ENCODE assay signal across 8 cellular contexts in genomic region chr6:13614926-13615801, GRCh38. TPM values are rescaled to one million over a fixed set of nuclear protein-coding genes. Genes with fewer than 3 reads are reported as not detected.
DNase-seq lines count a peak whose midpoint lies in the region; TF ChIP-seq lines count a peak whose summit lies in the region.

NOL7 (plus strand) TSS chr6:13615335; CDS start chr6:13615359, 24 bp downstream.

- H3K27ac ChIP-seq in suprapubic skin: peak within 1 kb of the TSS; percentile 95

- DNase-seq in HFF-Myc (ENCODE audit: extremely low read depth, low read depth): peak; percentile 95
- peak; percentile 98 for DNase-seq in NAMALWA (ENCODE audit: low spot score)
- DNase-seq in SK-N-DZ (ENCODE audit: low spot score): peak; percentile 98
- peak; percentile 99 for DNase-seq in activated naive CD4-positive, alpha-beta T cell treated with anti-CD3 and anti-CD28 coated beads, Interleukin-2, amount 10 ng/mL, durations not matched to agents 7 days and 5 days
- peak; percentile 97 for DNase-seq in germinal center (ENCODE audit: low spot score)
- DNase-seq in nucleus accumbens (lab: John Stamatoyannopoulos, UW): peak; percentile 42 to 99 (median 95)
- DNase-seq in suprapubic skin (ENCODE audit: low spot score in 2 of 2): peak; percentile 98 to 99

- TF ChIP-seq EP300 in suprapubic skin (IDR thresholded peaks at IDR 0.05): no peak

- peak within 1 kb of the TSS; percentile 94 for H3K27ac Mint-ChIP-seq in activated naive CD4-positive, alpha-beta T cell treated with anti-CD3 and anti-CD28 coated beads, Interleukin-2, amount 10 ng/mL, durations not matched to agents 7 days and 5 days

- H3K4me1 ChIP-seq in suprapubic skin: peaks cover 27% of the 10 kb centered on the region

- peak within 1 kb of the TSS; percentile 93 for H3K4me3 Mint-ChIP-seq in activated naive CD4-positive, alpha-beta T cell treated with anti-CD3 and anti-CD28 coated beads, Interleukin-2, amount 10 ng/mL, durations not matched to agents 7 days and 5 days

- WGBS in suprapubic skin: under 1% methylated on average over 26 of the region's 85 CpGs

- H3K4me1 Mint-ChIP-seq in activated naive CD4-positive, alpha-beta T cell treated with anti-CD3 and anti-CD28 coated beads, Interleukin-2, amount 10 ng/mL, durations not matched to agents 7 days and 5 days: peaks cover 57% of the 10 kb centered on the region

- H3K36me3 Mint-ChIP-seq in activated naive CD4-positive, alpha-beta T cell treated with anti-CD3 and anti-CD28 coated beads, Interleukin-2, amount 10 ng/mL, durations not matched to agents 7 days and 5 days: peaks cover 33% of the 10 kb centered on the region

- peak within 1 kb of the TSS; percentile 93 for H3K4me3 ChIP-seq in GM08714 (ENCODE audit: low read length)
- peak within 1 kb of the TSS; percentile 99 for H3K4me3 ChIP-seq in HFF-Myc (replicated peaks; ENCODE audit: low read depth, low read length)
- H3K4me3 ChIP-seq in suprapubic skin: peak within 1 kb of the TSS; percentile 86

- H3K27me3 Mint-ChIP-seq in activated naive CD4-positive, alpha-beta T cell treated with anti-CD3 and anti-CD28 coated beads, Interleukin-2, amount 10 ng/mL, durations not matched to agents 7 days and 5 days: peaks cover 5% of the 10 kb centered on the region

- peaks cover 35% of the 10 kb centered on the region for H3K36me3 ChIP-seq in suprapubic skin

- TF ChIP-seq POLR2A in suprapubic skin (IDR thresholded peaks at IDR 0.05): peak in 1 of 2 donors; percentile 79

- H3K27me3 ChIP-seq in suprapubic skin: no peaks in the 10 kb centered on the region

- H3K9me3 ChIP-seq in suprapubic skin: no peaks in the 10 kb centered on the region

- CTCF ChIA-PET in activated naive CD4-positive, alpha-beta T cell treated with anti-CD3 and anti-CD28 coated beads, Interleukin-2, amount 10 ng/mL, durations not matched to agents 7 days and 5 days (lab: Charles Lee): interaction anchor here (0.6 to 3.3 kb wide), 11 partner anchors 10 to 279 kb away, joined by 3 to 21 read pairs (median 4); partner anchors contain the start of genes RANBP9 and SIRT5

- H3K9me3 Mint-ChIP-seq in activated naive CD4-positive, alpha-beta T cell treated with anti-CD3 and anti-CD28 coated beads, Interleukin-2, amount 10 ng/mL, durations not matched to agents 7 days and 5 days: no peaks in the 10 kb centered on the region

- TF ChIP-seq CTCF in HFF-Myc (IDR thresholded peaks at IDR 0.05; ENCODE audit: low read depth, low read length, missing control alignments): peak; percentile 92
- TF ChIP-seq CTCF in suprapubic skin (IDR thresholded peaks at IDR 0.05): peak; percentile 93 to 94

RNA-seq across cellular contexts. Expression of gene NOL7, which starts in this region (rescaled TPM):
- polyA plus RNA-seq in SK-N-DZ (2014; cell fraction: cytosol; rRNA removed): 96.3 and 96.4 TPM in 2 replicates
- polyA plus RNA-seq in SK-N-DZ (2014; cell fraction: nucleus; rRNA removed): 76.4 and 83.0 TPM in 2 replicates
- total RNA-seq in suprapubic skin: 10 to 100 TPM; 38.6 to 48.0 (median 42.0) TPM

Comparison
In these comparisons a context has a peak if more than half of its experiments do, and no peak if none do; other contexts are left out.
1. Peak in every context shown above with its lines: DNase-seq, H3K4me3 ChIP-seq and H3K27ac ChIP-seq.